ENCODE assay signal across 11 cellular contexts in the genomic region with DNA sequence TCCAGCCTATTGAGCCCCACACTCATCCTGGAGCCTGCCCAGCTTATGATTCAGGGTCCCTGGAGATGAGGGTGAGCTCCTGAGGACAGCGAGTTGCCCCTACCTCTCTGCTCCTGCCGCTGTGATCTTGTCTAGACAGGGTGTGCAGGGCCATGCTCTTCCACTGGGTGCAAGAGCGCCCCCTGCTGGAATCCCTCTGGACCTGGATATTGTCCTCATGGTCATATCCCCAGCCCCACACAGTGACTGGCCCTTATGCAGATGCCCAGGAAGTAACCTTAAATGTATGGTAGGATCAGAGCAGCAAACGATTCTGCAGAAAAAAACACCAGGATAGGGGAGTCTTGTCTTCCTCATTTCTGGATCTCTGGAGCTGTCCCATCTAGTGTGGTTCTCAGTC. TPM values are rescaled to one million over a fixed set of nuclear protein-coding genes. Genes with fewer than 3 reads are reported as not detected.
DNase-seq lines count a peak whose midpoint lies in the region; ATAC-seq, FAIRE-seq and TF ChIP-seq lines count a peak whose summit lies in the region.
"Not testable (repeated sequence)": the region's sequence is repeated elsewhere in the genome, so short reads cannot be mapped to it uniquely, and the experiment has no call there.
"Had no signal": no experiment of that assay in that cellular context is flagged by ENCODE, and none has a peak within 500 bp of the region (broad histone marks: within the 10 kb centered on the region; RNA-seq: fewer than 3 reads in every experiment).

No MANE protein-coding gene starts in this region.

- RAD21 ChIA-PET in GM12878 (lab: Charles Lee; ENCODE audit: unreplicated experiment) = not testable (repeated sequence)

- H3K56ac ChIP-seq in mesendoderm (ENCODE audit: low read length) = not testable (repeated sequence)

- not testable (repeated sequence) for H3K9ac ChIP-seq in GM12878 (ENCODE audit: control insufficient read depth, insufficient read depth, low read length); mesendoderm (ENCODE audit: low read length)

- H2AFZ ChIP-seq in GM12878 (ENCODE audit: control insufficient read depth, low read depth, low read length) = not testable (repeated sequence)

- not testable (repeated sequence) for TF ChIP-seq POLR2A in GM12878 (IDR thresholded peaks at IDR 0.05; ENCODE audit: low read depth, low read length)

- TF ChIP-seq RAD21 in GM12878 (IDR thresholded peaks at IDR 0.05; ENCODE audit: insufficient read depth, low read depth, low read length) = peak; percentile 43

- H3K27ac ChIP-seq in C4-2B; WERI-Rb-1; GM12878 (ENCODE audit: control insufficient read depth, insufficient read depth); mesendoderm (ENCODE audit: low read depth, low read length): not testable (repeated sequence)

- H3K4me2 ChIP-seq in GM12878 (ENCODE audit: control insufficient read depth, insufficient read depth); mesendoderm (ENCODE audit: low read length): not testable (repeated sequence)

- H3K79me2 ChIP-seq in GM12878 (ENCODE audit: control insufficient read depth, insufficient read depth, low read length); mesendoderm (ENCODE audit: control insufficient read depth, insufficient read depth, low read length): not testable (repeated sequence)

- H3K4me1 ChIP-seq in GM12878 (ENCODE audit: control insufficient read depth, insufficient read depth, low read length) = peaks cover 30% of the 10 kb centered on the region
- not testable (repeated sequence) for H3K4me1 ChIP-seq in mesendoderm (ENCODE audit: control insufficient read depth, low read depth, low read length)

- H2BK15ac ChIP-seq in mesendoderm (replicated peaks; ENCODE audit: low read depth) = not testable (repeated sequence)

- 0% methylated on average over 4 of the region's 4 CpGs for WGBS in GM12878 (ENCODE audit: insufficient coverage, insufficient replicate concordance, low lambda C conversion rate, missing lambda C conversion rate)
- WGBS in mesendoderm (ENCODE audit: extremely low coverage, insufficient coverage, low lambda C conversion rate) = no CpG with 5 or more reads among the region's 4 CpGs

- POLR2A ChIA-PET in GM12878 (lab: Charles Lee) = not testable (repeated sequence)

- peak; percentile 82 for FAIRE-seq in GM18507 (lab: Jason Lieb, UNC)
- not testable (repeated sequence) for FAIRE-seq in GM12878 (lab: Jason Lieb, UNC)

- peak; percentile 76 for TF ChIP-seq CTCF in C4-2B (conservative IDR thresholded peaks at IDR 0.05)
- peak; percentile 55 for TF ChIP-seq CTCF in WERI-Rb-1 (IDR thresholded peaks at IDR 0.05; ENCODE audit: low read depth, low read length)
- TF ChIP-seq CTCF in GM12878 (IDR thresholded peaks at IDR 0.05 in 2 of 3, conservative IDR thresholded peaks at IDR 0.05 in 1 of 3; ENCODE audit: control insufficient read depth in 2 of 3, extremely low read depth in 1 of 3, insufficient read depth in 1 of 3, low read depth in 3 of 3, low read length in 3 of 3) = peak; percentile 19 to 52 (median 50); a peak in 4 of 6 replicates
- TF ChIP-seq CTCF in fibroblast of villous mesenchyme (IDR thresholded peaks at IDR 0.05; ENCODE audit: insufficient read depth, low read depth, low read length) = peak; percentile 40

- H3K27me3 ChIP-seq in WERI-Rb-1 (ENCODE audit: insufficient read depth, low read depth, severe bottlenecking); GM12878 (replicated peaks in 1 of 2; ENCODE audit: control insufficient read depth in 2 of 2, insufficient read depth in 2 of 2, low read length in 1 of 2); mesendoderm (ENCODE audit: insufficient read depth, low read length, poor library complexity): not testable (repeated sequence)

- not testable (repeated sequence) for H3K4ac ChIP-seq in mesendoderm (ENCODE audit: low read depth, low read length)

- SMC1A ChIA-PET in GM12878 (lab: Charles Lee; ENCODE audit: uncharacterized antibody, unreplicated experiment) = not testable (repeated sequence)

- H3K9me3 ChIP-seq in WERI-Rb-1 (ENCODE audit: severe bottlenecking); GM12878 (replicated peaks; ENCODE audit: control insufficient read depth, insufficient read depth, low read length): not testable (repeated sequence)

- intact Hi-C loops in GM12878 (cut with micrococcal nuclease; ENCODE audit: unreplicated experiment) = loop anchor here (10.0 kb wide), 1 partner anchor 142 kb away; a partner anchor contains a TSS

- peak; percentile 81 for ATAC-seq in GM12878

- not testable (repeated sequence) for H4K8ac ChIP-seq in mesendoderm (ENCODE audit: low read depth, low read length)

- H3K23ac ChIP-seq in mesendoderm (ENCODE audit: low read length) = not testable (repeated sequence)

- BruUV-seq in GM12878 (replicated peaks; lab: Mats Ljungman, UMichigan) = not testable (repeated sequence)

- not testable (repeated sequence) for H4K20me1 ChIP-seq in GM12878 (ENCODE audit: control insufficient read depth, insufficient read depth)

- not testable (repeated sequence) for DNase-seq in GM18507 (ENCODE audit: extremely low spot score, insufficient read length, low read depth); GM12878 (ENCODE audit: low read depth, low spot score); fibroblast of villous mesenchyme (ENCODE audit: low read depth)
- peak; percentile 48 for DNase-seq in NCI-H69 (lab: John Stamatoyannopoulos, UW)
- peak; percentile 30 for DNase-seq in WERI-Rb-1
- DNase-seq in mesendoderm = peak; percentile 41
- peak; percentile 33 for DNase-seq in stimulated activated CD4-positive, alpha-beta T cell treated with anti-CD3 and anti-CD28 coated beads, Interleukin-1b, Interleukin-23, amount 100 ng/mL, for 48 hours

- not testable (repeated sequence) for H3K79me1 ChIP-seq in mesendoderm (ENCODE audit: low read length)

- not testable (repeated sequence) for H3K36me3 ChIP-seq in WERI-Rb-1; GM12878 (ENCODE audit: control insufficient read depth in 2 of 2, insufficient read depth in 2 of 2, low read length in 1 of 2); mesendoderm (ENCODE audit: control insufficient read depth, insufficient read depth, low read length)

- not testable (repeated sequence) for TF ChIP-seq EP300 in GM12878 (IDR thresholded peaks at IDR 0.05; ENCODE audit: borderline replicate concordance in 1 of 2, control insufficient read depth in 1 of 2, low read depth in 2 of 2, low read length in 2 of 2)

- not testable (repeated sequence) for H4K5ac ChIP-seq in mesendoderm (ENCODE audit: low read length)

- in situ Hi-C loops in GM12878 (cut with MboI) = not testable (repeated sequence)

- not testable (repeated sequence) for H2BK120ac ChIP-seq in mesendoderm (ENCODE audit: low read depth, low read length)

- not testable (repeated sequence) for H2BK5ac ChIP-seq in mesendoderm (ENCODE audit: low read length)

- H3K4me3 ChIP-seq in WERI-Rb-1 (ENCODE audit: low read depth, low read length); GM12878; fibroblast of villous mesenchyme (ENCODE audit: low read depth, low read length); mesendoderm (ENCODE audit: low read length): not testable (repeated sequence)

- not testable (repeated sequence) for H2AK5ac ChIP-seq in mesendoderm (ENCODE audit: low read length)

- CTCF ChIA-PET in GM12878 (lab: Yijun Ruan, JAX) = interaction anchor here (0.6 to 1.1 kb wide), 3 partner anchors 18 to 519 kb away, joined by 3 to 4 read pairs (median 3); no protein-coding TSS in a partner anchor

- not testable (repeated sequence) for H3K18ac ChIP-seq in mesendoderm (ENCODE audit: low read length)

RNA-seq across cellular contexts. Expression of a gene that starts 24.4 kb away (rescaled TPM):
- total RNA-seq in GM12878 (2013; cell fraction: nucleolus; rRNA removed) = 58.7 and 64.4 TPM in 2 replicates
- 73.0 and 90.1 TPM in 2 replicates for total RNA-seq in GM12878 (2014; rRNA removed)
- 30.0 and 36.1 TPM in 2 replicates for total RNA-seq in GM12878 (2014; rRNA removed; fragmentation: Illumina TruSeq; extraction: Trizol)
- 87.6 and 91.5 TPM in 2 replicates for total RNA-seq in GM12878 (2021)
- 19.8 TPM for polyA plus RNA-seq in GM12878 (2011; ENCODE audit: low read depth)
- polyA plus RNA-seq in GM12878 (2011; rRNA removed) = 32.2 and 59.4 TPM in 2 replicates
- polyA plus RNA-seq in GM12878 (2011; cell fraction: cytosol; rRNA removed) = 69.1 and 75.3 TPM in 2 replicates
- polyA plus RNA-seq in GM12878 (2011; cell fraction: nucleus; rRNA removed) = 110 and 152 TPM in 2 replicates
- polyA plus RNA-seq in GM12878 (2012) = 35.8 and 37.7 TPM in 2 replicates
- polyA plus RNA-seq in GM12878 (2014; fragmentation: Illumina TruSeq; extraction: Trizol) = 21.4 and 56.1 TPM in 2 replicates
- 1 to 10 TPM; 2.1 to 5.0 TPM for polyA plus RNA-seq in GM12878 (2014; fragmentation: Nextera tagmentation; extraction: Ambion mirVana)
- 54.9 and 66.6 TPM in 2 replicates for polyA plus RNA-seq in GM12878 (2014; rRNA removed)
- polyA plus RNA-seq in GM12878 (2016; fragmentation: Nextera tagmentation; extraction: Ambion mirVana) = 10 to 100 TPM; 89.1 to 98.6 TPM
- polyA minus RNA-seq in GM12878 (2011; rRNA and poly(A)+ RNA removed) = 137 and 178 TPM in 2 replicates
- 57.7 and 67.1 TPM in 2 replicates for polyA minus RNA-seq in GM12878 (2011; cell fraction: cytosol; rRNA and poly(A)+ RNA removed)
- 47.6 and 76.1 TPM in 2 replicates for polyA minus RNA-seq in GM12878 (2011; cell fraction: nucleus; rRNA and poly(A)+ RNA removed)
- 64.7 and 65.6 TPM in 2 replicates for total RNA-seq in fibroblast of villous mesenchyme
- 39.0 TPM for polyA plus RNA-seq in mesendoderm (2013, experiment 1 of 2)
- polyA plus RNA-seq in mesendoderm (2013, experiment 2 of 2) = 39.3 TPM

RNA-seq across cellular contexts. Expression of a gene that starts 25.6 kb away (rescaled TPM):
- not detected in 2 replicates for total RNA-seq in GM12878 (2013; cell fraction: nucleolus; rRNA removed)
- total RNA-seq in GM12878 (2014; rRNA removed) (not detected in 2 replicates), GM12878 (2014; rRNA removed; fragmentation: Illumina TruSeq; extraction: Trizol) (not detected in 2 replicates), GM12878 (2021) (not detected in 2 replicates), fibroblast of villous mesenchyme (not detected in 2 replicates)
- not detected for polyA plus RNA-seq in GM12878 (2011; ENCODE audit: low read depth)
- polyA plus RNA-seq in GM12878 (2011; rRNA removed) (not detected in 2 replicates), GM12878 (2014; fragmentation: Illumina TruSeq; extraction: Trizol) (not detected in 2 replicates), GM12878 (2014; fragmentation: Nextera tagmentation; extraction: Ambion mirVana) (under 1 TPM in 1 of 2 experiments, not detected in 1; 0.13 TPM), GM12878 (2014; rRNA removed) (not detected in 2 replicates), GM12878 (2016; fragmentation: Nextera tagmentation; extraction: Ambion mirVana) (not detected)
- not detected in 2 replicates for polyA plus RNA-seq in GM12878 (2011; cell fraction: cytosol; rRNA removed)
- not detected in 2 replicates for polyA plus RNA-seq in GM12878 (2011; cell fraction: nucleus; rRNA removed)
- 0.09 TPM in 1 of 2 replicates, not detected in the other for polyA plus RNA-seq in GM12878 (2012)
- polyA minus RNA-seq in GM12878 (2011; rRNA and poly(A)+ RNA removed) = not detected in 2 replicates
- not detected in 2 replicates for polyA minus RNA-seq in GM12878 (2011; cell fraction: cytosol; rRNA and poly(A)+ RNA removed)
- polyA minus RNA-seq in GM12878 (2011; cell fraction: nucleus; rRNA and poly(A)+ RNA removed) = not detected in 2 replicates
- polyA plus RNA-seq in mesendoderm (2013, experiment 1 of 2) = not detected
- polyA plus RNA-seq in mesendoderm (2013, experiment 2 of 2) = not detected
- total RNA-seq: mucosa of gallbladder, SJSA1, vagina had no signal
